In genomic region chr19:55099557-55100506, GRCh38 we compare ENCODE assay signal across 9 cellular contexts. TPM values are rescaled to one million over a fixed set of nuclear protein-coding genes. Genes with fewer than 3 reads are reported as not detected.
A peak's percentile ranks its signal among the peaks of the same experiment; 100 is the strongest.
DNase-seq lines count a peak whose midpoint lies in the region; ATAC-seq and TF ChIP-seq lines count a peak whose summit lies in the region.
"Had no signal": no experiment of that assay in that cellular context is flagged by ENCODE, and none has a peak within 500 bp of the region (broad histone marks: within the 10 kb centered on the region; RNA-seq: fewer than 3 reads in every experiment).

No MANE protein-coding gene starts in this region.

- H3K36me3 ChIP-seq in DOHH2 (ENCODE audit: control insufficient read depth, low read length) (peaks cover 59% of the 10 kb centered on the region), hepatocyte (replicated peaks; ENCODE audit: insufficient read depth, low read depth) (no peaks in the 10 kb centered on the region)

- H3K27ac ChIP-seq in DOHH2 (ENCODE audit: low read depth, low read length): no peak overlapping the region
- no peak overlapping the region for H3K27ac ChIP-seq in hepatocyte
- H3K27ac ChIP-seq: adrenal gland had no signal

- H3K4me1 ChIP-seq in DOHH2 (ENCODE audit: control insufficient read depth, low read length) (0 out of 2 replicates have a peak, but pooled peaks cover 2% of the 10 kb centered on the region), hepatocyte (ENCODE audit: insufficient read depth) (no peaks in the 10 kb centered on the region)
- H3K4me1 ChIP-seq: adrenal gland had no signal

- no peak overlapping the region for H3K4me3 ChIP-seq in DOHH2 (ENCODE audit: low read length)
- H3K4me3 ChIP-seq in hepatocyte: no peak overlapping the region
- H3K4me3 ChIP-seq: adrenal gland had no signal

- no peaks in the 10 kb centered on the region for H3K27me3 ChIP-seq in DOHH2 (ENCODE audit: control insufficient read depth, low read length)
- no peaks in the 10 kb centered on the region for H3K27me3 ChIP-seq in hepatocyte
- H3K27me3 ChIP-seq: adrenal gland had no signal

- no peaks in the 10 kb centered on the region for H3F3A ChIP-seq in DOHH2 (ENCODE audit: control insufficient read depth, insufficient read depth)

- no peak overlapping the region for H2AFZ ChIP-seq in hepatocyte

- ATAC-seq in HG02973 (IDR thresholded peaks at IDR 0.05; ENCODE audit: unreplicated experiment): no peak

- H3K4me2 ChIP-seq in DOHH2 (ENCODE audit: low read length) (no peak overlapping the region), hepatocyte (no peak overlapping the region)

- 94% methylated on average over 24 of the region's 27 CpGs for WGBS in hepatocyte (ENCODE audit: low lambda C conversion rate, missing lambda C conversion rate)

- DNase-seq in UCSD-AML1 (lab: John Stamatoyannopoulos, UW; ENCODE audit: unreplicated experiment): peak; percentile 49
- no peak for DNase-seq in hepatocyte (ENCODE audit: low spot score)
- no peak for DNase-seq in NCI-H187 (lab: John Stamatoyannopoulos, UW)
- DNase-seq in NCI-H2171 treated with DMSO at 0.1 percent for 48 hours (lab: John Stamatoyannopoulos, UW): no peak
- DNase-seq: HCEC 1CT, NCI-H2081 had no signal

- TF ChIP-seq CTCF in DOHH2 (IDR thresholded peaks at IDR 0.05; ENCODE audit: low read depth, low read length, poor library complexity, severe bottlenecking) (peak; percentile 19), hepatocyte (IDR thresholded peaks at IDR 0.05; ENCODE audit: poor library complexity) (peak; percentile 11)

- H3K79me2 ChIP-seq in DOHH2 (ENCODE audit: control insufficient read depth, low read length): peaks cover 8% of the 10 kb centered on the region; the same call in 1 of the 2 replicates
- peaks cover 13% of the 10 kb centered on the region for H3K79me2 ChIP-seq in hepatocyte

- H4K20me1 ChIP-seq in DOHH2 (ENCODE audit: control insufficient read depth, insufficient read depth, low read depth, low read length): 0 out of 2 replicates have a peak, but pooled peaks cover 6% of the 10 kb centered on the region
- H4K20me1 ChIP-seq in hepatocyte (ENCODE audit: insufficient read depth, poor library complexity, severe bottlenecking): peaks cover 2% of the 10 kb centered on the region

- H3K9me3 ChIP-seq in DOHH2 (ENCODE audit: control insufficient read depth, insufficient read depth, low read length) (no peaks in the 10 kb centered on the region), hepatocyte (ENCODE audit: low read depth) (no peaks in the 10 kb centered on the region)
- H3K9me3 ChIP-seq: adrenal gland had no signal

- H3K9me2 ChIP-seq in DOHH2 (replicated peaks; ENCODE audit: control insufficient read depth, low read length) (no peaks in the 10 kb centered on the region), hepatocyte (replicated peaks; ENCODE audit: insufficient read depth) (no peaks in the 10 kb centered on the region)

RNA-seq across cellular contexts. Expression of gene PPP1R12C, which starts 17.6 kb away (rescaled TPM):
- total RNA-seq in hepatocyte: 69.7 and 71.8 TPM in 2 replicates
- polyA plus RNA-seq in hepatocyte: 74.5 and 83.6 TPM in 2 replicates

RNA-seq across cellular contexts. Expression of gene EPS8L1, which starts 24.2 kb away (rescaled TPM):
- 20.5 and 25.7 TPM in 2 replicates for total RNA-seq in hepatocyte
- 33.8 and 49.6 TPM in 2 replicates for polyA plus RNA-seq in hepatocyte

RNA-seq across cellular contexts. Expression of gene RDH13, which starts 36.9 kb away (rescaled TPM):
- 14.5 and 17.3 TPM in 2 replicates for total RNA-seq in hepatocyte
- 17.7 and 21.9 TPM in 2 replicates for polyA plus RNA-seq in hepatocyte

RNA-seq across cellular contexts. Expression of gene TNNT1, which starts 49.2 kb away (rescaled TPM):
- 9.6 and 11.5 TPM in 2 replicates for total RNA-seq in hepatocyte
- polyA plus RNA-seq in hepatocyte: 32.1 and 86.4 TPM in 2 replicates

RNA-seq across cellular contexts. Expression of gene TNNI3, which starts 57.7 kb away (rescaled TPM):
- 1.4 and 2.9 TPM in 2 replicates for total RNA-seq in hepatocyte
- 1.4 and 1.6 TPM in 2 replicates for polyA plus RNA-seq in hepatocyte
